Comparison of ENCODE assay signal across 1 cellular context in the genomic region with DNA sequence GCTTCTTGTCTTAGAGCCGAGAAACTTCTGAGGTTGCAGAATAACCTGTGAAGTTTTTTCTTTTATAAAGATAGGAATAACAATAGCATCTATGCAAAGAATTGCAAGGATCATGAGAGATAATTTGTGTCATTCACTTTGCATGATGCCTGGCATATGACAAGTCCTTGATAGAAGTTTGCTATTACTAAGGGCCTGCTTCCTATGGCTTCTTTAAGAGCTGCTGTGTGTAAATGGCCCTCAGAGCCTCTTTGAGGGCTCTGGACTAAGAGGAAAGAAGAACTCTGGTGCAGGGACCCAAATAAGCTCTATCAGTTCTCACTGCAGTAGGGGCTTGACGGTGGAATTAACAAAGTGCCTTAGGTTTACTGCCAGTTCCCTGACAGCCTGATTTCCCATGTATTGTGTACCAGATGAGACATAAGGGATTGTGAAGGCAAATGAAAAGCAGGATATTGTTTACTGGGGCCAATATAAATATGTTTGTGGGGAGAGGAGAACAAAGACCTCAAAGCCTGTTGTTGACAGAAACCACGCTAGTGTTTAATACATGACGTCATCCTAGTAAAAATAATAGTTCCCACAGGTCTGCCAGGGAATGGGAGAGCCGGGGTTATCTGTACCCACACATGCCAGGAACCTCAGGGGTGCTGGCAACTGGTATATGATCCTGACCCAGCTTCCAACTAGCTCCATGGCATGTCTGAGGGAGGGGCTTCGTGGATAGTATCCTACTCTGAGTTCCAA.
TF ChIP-seq lines count a peak whose summit lies in the region.

No MANE protein-coding gene starts in this region.

TF ChIP-seq in WTC11, 78 proteins besides CTCF, POLR2A, EP300 and RAD21 (continued from another document):
- TF ChIP-seq, protein P1, sequence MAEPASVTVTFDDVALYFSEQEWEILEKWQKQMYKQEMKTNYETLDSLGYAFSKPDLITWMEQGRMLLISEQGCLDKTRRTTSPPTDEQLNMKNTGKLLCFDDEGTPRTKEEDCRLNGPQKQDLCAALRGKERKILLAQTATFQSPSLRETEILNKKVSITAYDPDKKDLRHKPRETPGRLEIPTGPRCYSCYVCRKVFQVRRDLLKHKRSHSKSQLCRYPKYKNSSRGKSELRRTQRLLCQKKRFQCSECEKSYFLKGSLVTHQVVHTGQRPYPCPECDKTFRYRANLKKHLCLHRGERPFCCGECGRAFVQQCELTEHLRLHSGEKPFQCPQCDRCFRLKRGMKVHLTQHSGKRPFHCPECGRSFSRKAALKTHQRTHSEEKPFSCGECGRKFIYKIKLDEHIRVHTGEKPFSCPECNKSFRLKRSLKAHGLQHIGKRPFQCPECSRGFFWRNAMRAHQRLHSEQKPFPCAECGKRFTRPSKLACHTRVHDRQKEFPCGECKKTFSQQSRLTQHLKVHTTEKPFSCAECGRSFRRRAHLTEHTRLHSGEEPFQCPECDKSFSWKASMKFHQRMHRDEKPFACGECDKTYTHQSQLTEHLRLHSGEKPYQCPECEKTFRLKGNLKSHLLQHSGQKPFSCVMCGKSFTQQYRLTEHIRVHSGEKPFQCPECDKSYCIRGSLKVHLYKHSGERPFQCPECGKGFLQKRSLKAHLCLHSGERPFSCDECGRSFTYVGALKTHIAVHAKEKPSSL (CRISPR knock-in tag; conservative IDR thresholded peaks at IDR 0.05) = no peak
- no peak for TF ChIP-seq MLX (CRISPR knock-in tag; IDR thresholded peaks at IDR 0.05)
- TF ChIP-seq TP53 (CRISPR knock-in tag; IDR thresholded peaks at IDR 0.05) = no peak
- TF ChIP-seq ZNF317 (CRISPR knock-in tag; IDR thresholded peaks at IDR 0.05; ENCODE audit: borderline replicate concordance, low read depth) = no peak
- no peak for TF ChIP-seq GABPB1 (CRISPR knock-in tag; IDR thresholded peaks at IDR 0.05)
- no peak for TF ChIP-seq FOXP1 (CRISPR knock-in tag; IDR thresholded peaks at IDR 0.05; ENCODE audit: borderline replicate concordance)
